In genomic region chr11:119352857-119353260, GRCh38 we compare ENCODE assay signal across 7 cellular contexts. TPM values are rescaled to one million over a fixed set of nuclear protein-coding genes. Genes with fewer than 3 reads are reported as not detected.
DNase-seq lines count a peak whose midpoint lies in the region; ATAC-seq, FAIRE-seq and TF ChIP-seq lines count a peak whose summit lies in the region.
"Had no signal": no experiment of that assay in that cellular context is flagged by ENCODE, and none has a peak within 500 bp of the region (broad histone marks: within the 10 kb centered on the region; RNA-seq: fewer than 3 reads in every experiment).

No MANE protein-coding gene starts in this region.

- no peak overlapping the region for H3K4me3 Mint-ChIP-seq in activated naive CD8-positive, alpha-beta T cell treated with anti-CD3 and anti-CD28 coated beads, Interleukin-2, amount 50 U/mL, for 24 hours
- H3K4me3 Mint-ChIP-seq: memory B cell had no signal

- no peaks in the 10 kb centered on the region for H3K9me3 ChIP-seq in pancreas
- no peaks in the 10 kb centered on the region for H3K9me3 ChIP-seq in vagina

- no peak for FAIRE-seq in pancreas (lab: Jason Lieb, UNC)

- H3K27ac ChIP-seq in cingulate gyrus (ENCODE audit: low read depth, low read length) (peak overlapping the region; percentile 66), pancreas (peak overlapping the region; percentile 6 to 67 (median 52)), vagina (no peak overlapping the region)

- peaks cover 43% of the 10 kb centered on the region for H3K27me3 Mint-ChIP-seq in activated naive CD8-positive, alpha-beta T cell treated with anti-CD3 and anti-CD28 coated beads, Interleukin-2, amount 50 U/mL, for 24 hours

- peaks cover 0 to 11% (median 5%) of the 10 kb centered on the region in 3 donors for H3K4me1 ChIP-seq in pancreas
- H3K4me1 ChIP-seq in vagina = peaks cover 7% of the 10 kb centered on the region

- 7 to 14% methylated on average over 4 of the region's 4 CpGs for WGBS in pancreas, 2 donors

- H3K36me3 ChIP-seq in pancreas (peaks cover 0 to 20% (median 9%) of the 10 kb centered on the region in 3 donors), vagina (no peaks in the 10 kb centered on the region)

- no peaks in the 10 kb centered on the region for H3K9me3 Mint-ChIP-seq in activated naive CD8-positive, alpha-beta T cell treated with anti-CD3 and anti-CD28 coated beads, Interleukin-2, amount 50 U/mL, for 24 hours

- DNase-seq in NCI-H1436 (lab: John Stamatoyannopoulos, UW) (peak; percentile 77), pancreas (peak; percentile 45 to 88 (median 76)), vagina (ENCODE audit: extremely low spot score in 2 of 2) (no peak)
- no peak for DNase-seq in activated CD4-positive, alpha-beta T cell treated with anti-CD3 and anti-CD28 coated beads for 48 hours
- no peak for DNase-seq in activated naive CD8-positive, alpha-beta T cell treated with anti-CD3 and anti-CD28 coated beads, Interleukin-2, amount 50 U/mL, for 24 hours

- no peaks in the 10 kb centered on the region for H3K27me3 ChIP-seq in pancreas
- H3K27me3 ChIP-seq in vagina = no peaks in the 10 kb centered on the region

- ATAC-seq in pancreas = peak; percentile 84 to 94 (median 90)
- no peak for ATAC-seq in activated naive CD8-positive, alpha-beta T cell treated with anti-CD3 and anti-CD28 coated beads, Interleukin-2, amount 50 U/mL, for 24 hours

- H3K4me1 Mint-ChIP-seq in activated naive CD8-positive, alpha-beta T cell treated with anti-CD3 and anti-CD28 coated beads, Interleukin-2, amount 50 U/mL, for 24 hours = peaks cover 4% of the 10 kb centered on the region

- H3K36me3 Mint-ChIP-seq in activated naive CD8-positive, alpha-beta T cell treated with anti-CD3 and anti-CD28 coated beads, Interleukin-2, amount 50 U/mL, for 24 hours (ENCODE audit: low read depth) = no peaks in the 10 kb centered on the region
- H3K36me3 Mint-ChIP-seq: memory B cell had no signal

- H3K27ac Mint-ChIP-seq in activated naive CD8-positive, alpha-beta T cell treated with anti-CD3 and anti-CD28 coated beads, Interleukin-2, amount 50 U/mL, for 24 hours = no peak overlapping the region
- H3K27ac Mint-ChIP-seq: memory B cell had no signal

- intact Hi-C loops in pancreas (cut with DNase I) (no loop called here), vagina (cut with DNase I) (no loop called here)

- TF ChIP-seq POLR2A in vagina (IDR thresholded peaks at IDR 0.05) = no peak

- no peak overlapping the region for H3K4me3 ChIP-seq in pancreas
- H3K4me3 ChIP-seq in vagina = no peak overlapping the region

- no peak for TF ChIP-seq CTCF in pancreas (IDR thresholded peaks at IDR 0.05)
- no peak for TF ChIP-seq CTCF in vagina (IDR thresholded peaks at IDR 0.05)

RNA-seq across cellular contexts. Expression of gene MFRP, which starts 6.4 kb away (rescaled TPM):
- total RNA-seq in pancreas (not detected), vagina (not detected)
- polyA plus RNA-seq in pancreas = not detected

RNA-seq across cellular contexts. Expression of gene C1QTNF5, which starts 12.2 kb away (rescaled TPM):
- total RNA-seq in pancreas (10 to 100 TPM in 3 of 6 donors, 1 to 10 TPM in 3; 6.7 to 22.9 (median 10.4) TPM), vagina (32.2 TPM)
- 10 to 100 TPM; 22.2 to 27.9 TPM for polyA plus RNA-seq in pancreas

RNA-seq across cellular contexts. Expression of gene RNF26, which starts 18.5 kb away (rescaled TPM):
- total RNA-seq in pancreas (10 to 100 TPM in 2 of 6 donors, 1 to 10 TPM in 4; 5.6 to 11.5 (median 8.5) TPM), vagina (19.6 TPM)
- polyA plus RNA-seq in pancreas = 1 to 10 TPM; 4.9 to 8.8 TPM

RNA-seq across cellular contexts. Expression of gene USP2, which starts 28.6 kb away (rescaled TPM):
- total RNA-seq in pancreas = 1 to 10 TPM; 4.4 to 9.1 (median 6.6) TPM
- 10 to 100 TPM in 1 of 2 donors, 1 to 10 TPM in 1; 5.9 to 15.4 TPM for polyA plus RNA-seq in pancreas
- 2.5 TPM for total RNA-seq in vagina

RNA-seq across cellular contexts. Expression of gene MCAM, which starts 35.9 kb away (rescaled TPM):
- total RNA-seq in pancreas = 10 to 100 TPM; 11.2 to 46.7 (median 19.6) TPM
- 10 to 100 TPM; 20.3 to 24.0 TPM for polyA plus RNA-seq in pancreas
- total RNA-seq in vagina = 295 TPM

Comparison
In these comparisons a context has a peak if more than half of its experiments do, and no peak if none do; other contexts are left out.
1. DNase-seq: peak in NCI-H1436 (single experiment) and pancreas (6 of 6); none in activated CD4-positive, alpha-beta T cell treated with anti-CD3 and anti-CD28 coated beads for 48 hours (single experiment), activated naive CD8-positive, alpha-beta T cell treated with anti-CD3 and anti-CD28 coated beads, Interleukin-2, amount 50 U/mL, for 24 hours (single experiment) and vagina (0 of 2).